In the genomic region with DNA sequence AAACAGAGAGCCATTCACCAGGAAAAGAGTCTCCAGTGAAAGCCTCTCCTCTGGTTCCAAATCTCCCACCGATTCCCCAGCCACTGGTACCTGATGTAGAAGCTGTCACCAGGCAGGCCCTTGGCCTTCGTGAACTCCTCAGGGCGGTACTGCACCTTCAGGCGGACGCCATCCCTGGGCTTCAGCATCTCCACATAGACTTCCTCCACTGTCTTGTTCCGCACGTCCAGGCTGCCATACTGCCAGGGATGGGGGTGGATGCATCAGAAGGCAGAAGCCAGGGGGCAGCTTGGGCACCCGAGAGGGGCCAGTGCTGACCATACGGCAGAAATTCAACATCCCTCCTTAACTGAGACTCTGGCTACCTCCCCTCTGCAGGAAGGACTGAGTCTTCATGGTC, we compare ENCODE assay signal across 24 cellular contexts.
"Had no signal": no experiment of that assay in that cellular context is flagged by ENCODE, and none has a peak within 500 bp of the region (broad histone marks: within the 10 kb centered on the region; RNA-seq: fewer than 3 reads in every experiment).

No MANE protein-coding gene starts in this region.

- DNase-seq: hypothalamus; immature natural killer cell; left ventricle myocardium inferior; midbrain; mucosa of descending colon; naive thymus-derived CD4-positive, alpha-beta T cell; occipital lobe; right lobe of liver; stimulated activated CD4-positive, alpha-beta T cell treated with anti-CD3 and anti-CD28 coated beads, Interleukin-4, amount 100 ng/mL, for 24 hours; stimulated activated naive CD4-positive, alpha-beta T cell treated with Interleukin-2 at 50 U/mL for 16 hours; stimulated activated naive CD8-positive, alpha-beta T cell treated with anti-CD3 and anti-CD28 coated beads, Interleukin-15, amount 100 ng/mL, for 72 hours; substantia nigra; uterus had no signal

- H3K36me3 ChIP-seq: neutrophil, uterus had no signal

- H3K4me3 Mint-ChIP-seq: immature natural killer cell; memory B cell; naive thymus-derived CD4-positive, alpha-beta T cell; natural killer cell treated with Interleukin-12 subunit alpha and Interleukin-12 subunit beta and Interleukin-15 and Interleukin-18, amount 100 ng/mL, for 72 hours; neural crest cell; stimulated activated memory B cell treated with anti-CD40 and anti-IgM and Interleukin-4, amounts not matched to agents 10 μg/mL and 1 μg/mL and 100 μg/mL, for 72 hours; stimulated activated naive CD8-positive, alpha-beta T cell treated with anti-CD3 and anti-CD28 coated beads, Interleukin-15, amount 100 ng/mL, for 72 hours; type B pancreatic cell had no signal

- H3K4me1 Mint-ChIP-seq: immature natural killer cell; memory B cell; neural crest cell; stimulated activated memory B cell treated with anti-CD40 and anti-IgM and Interleukin-4, amounts not matched to agents 10 μg/mL and 1 μg/mL and 100 μg/mL, for 72 hours; stimulated activated naive CD8-positive, alpha-beta T cell treated with anti-CD3 and anti-CD28 coated beads, Interleukin-15, amount 100 ng/mL, for 72 hours had no signal

- H3K9ac ChIP-seq: parathyroid adenoma had no signal

- H3K27ac ChIP-seq: left ventricle myocardium inferior, neutrophil, parathyroid adenoma, right atrium auricular region, right lobe of liver, tibial nerve, uterus had no signal

- H3K9me3 Mint-ChIP-seq: immature natural killer cell; memory B cell; natural killer cell treated with Interleukin-12 subunit alpha and Interleukin-12 subunit beta and Interleukin-15 and Interleukin-18, amount 100 ng/mL, for 72 hours; neural crest cell; stimulated activated memory B cell treated with anti-CD40 and anti-IgM and Interleukin-4, amounts not matched to agents 10 μg/mL and 1 μg/mL and 100 μg/mL, for 72 hours; stimulated activated naive CD8-positive, alpha-beta T cell treated with anti-CD3 and anti-CD28 coated beads, Interleukin-15, amount 100 ng/mL, for 72 hours; type B pancreatic cell had no signal

- H2AFZ ChIP-seq: parathyroid adenoma had no signal

- H3K27me3 Mint-ChIP-seq: memory B cell; naive thymus-derived CD4-positive, alpha-beta T cell; natural killer cell treated with Interleukin-12 subunit alpha and Interleukin-12 subunit beta and Interleukin-15 and Interleukin-18, amount 100 ng/mL, for 72 hours; progenitor cell of endocrine pancreas; stimulated activated memory B cell treated with anti-CD40 and anti-IgM and Interleukin-4, amounts not matched to agents 10 μg/mL and 1 μg/mL and 100 μg/mL, for 72 hours; type B pancreatic cell had no signal

- ATAC-seq: mucosa of descending colon; naive thymus-derived CD4-positive, alpha-beta T cell; natural killer cell treated with Interleukin-12 subunit alpha and Interleukin-12 subunit beta and Interleukin-15 and Interleukin-18, amount 100 ng/mL, for 72 hours; right lobe of liver; stimulated activated memory B cell treated with anti-CD40 and anti-IgM and Interleukin-4, amounts not matched to agents 10 μg/mL and 1 μg/mL and 100 μg/mL, for 72 hours; stimulated activated naive CD8-positive, alpha-beta T cell treated with anti-CD3 and anti-CD28 coated beads, Interleukin-15, amount 100 ng/mL, for 72 hours had no signal

- H3K4me3 ChIP-seq: left ventricle myocardium inferior, mucosa of descending colon, right atrium auricular region, right lobe of liver, tibial nerve, uterus had no signal

- H3K4me1 ChIP-seq: left ventricle myocardium inferior, parathyroid adenoma, right atrium auricular region, right lobe of liver, tibial nerve, uterus had no signal

- H3K9me3 ChIP-seq: left ventricle myocardium inferior, mucosa of descending colon, neutrophil, right atrium auricular region, right lobe of liver, tibial nerve, uterus had no signal

- H3K27me3 ChIP-seq: neutrophil, right atrium auricular region, right lobe of liver, tibial nerve, uterus had no signal

- H3K36me3 Mint-ChIP-seq: memory B cell; stimulated activated memory B cell treated with anti-CD40 and anti-IgM and Interleukin-4, amounts not matched to agents 10 μg/mL and 1 μg/mL and 100 μg/mL, for 72 hours had no signal

- H3K27ac Mint-ChIP-seq: memory B cell; naive thymus-derived CD4-positive, alpha-beta T cell; natural killer cell treated with Interleukin-12 subunit alpha and Interleukin-12 subunit beta and Interleukin-15 and Interleukin-18, amount 100 ng/mL, for 72 hours; progenitor cell of endocrine pancreas; stimulated activated memory B cell treated with anti-CD40 and anti-IgM and Interleukin-4, amounts not matched to agents 10 μg/mL and 1 μg/mL and 100 μg/mL, for 72 hours; stimulated activated naive CD8-positive, alpha-beta T cell treated with anti-CD3 and anti-CD28 coated beads, Interleukin-15, amount 100 ng/mL, for 72 hours; type B pancreatic cell had no signal

- FAIRE-seq: islet of Langerhans had no signal
